1 cellular context compared by ENCODE assay signal in genomic region chr19:4060621-4061177, GRCh38.
TF ChIP-seq lines count a peak whose summit lies in the region.

No MANE protein-coding gene starts in this region.

TF ChIP-seq in HepG2, 621 proteins besides CTCF, POLR2A, EP300 and RAD21 (continued from another document):
- TF ChIP-seq DPF2 (CRISPR knock-in tag; IDR thresholded peaks at IDR 0.05; ENCODE audit: borderline replicate concordance, low read depth) (no peak), ZNF143 (CRISPR knock-in tag; IDR thresholded peaks at IDR 0.05) (peak; percentile 41; the same call in 1 of the 2 replicates), GLI4 (CRISPR knock-in tag; IDR thresholded peaks at IDR 0.05; ENCODE audit: borderline replicate concordance) (no peak), PCBP2 (optimal IDR thresholded peaks at IDR 0.05; ENCODE audit: low read depth, low read length, poor library complexity, severe bottlenecking) (no peak), GFI1 (CRISPR knock-in tag; IDR thresholded peaks at IDR 0.05; ENCODE audit: borderline replicate concordance) (no peak), NPAS2 (CRISPR knock-in tag; IDR thresholded peaks at IDR 0.05; ENCODE audit: borderline replicate concordance) (no peak), ZFP41 (CRISPR knock-in tag; IDR thresholded peaks at IDR 0.05; ENCODE audit: borderline replicate concordance) (no peak), FOSL1 (CRISPR knock-in tag; IDR thresholded peaks at IDR 0.05; ENCODE audit: borderline replicate concordance) (no peak), MTA3 (CRISPR knock-in tag; IDR thresholded peaks at IDR 0.05) (no peak), POLR2AphosphoS2 (IDR thresholded peaks at IDR 0.05; ENCODE audit: low read depth, low read length) (no peak), ZNF790 (CRISPR knock-in tag; IDR thresholded peaks at IDR 0.05; ENCODE audit: borderline replicate concordance) (no peak), ZNF589 (CRISPR knock-in tag; conservative IDR thresholded peaks at IDR 0.05) (no peak), ZFP82 (CRISPR knock-in tag; IDR thresholded peaks at IDR 0.05; ENCODE audit: borderline replicate concordance) (no peak), ZNF839 (CRISPR knock-in tag; IDR thresholded peaks at IDR 0.05; ENCODE audit: borderline replicate concordance) (0 out of 2 replicates have a peak, but pooled peaks have one; percentile 37), ZSCAN31 (CRISPR knock-in tag; IDR thresholded peaks at IDR 0.05; ENCODE audit: low read depth) (peak; percentile 49; the same call in 1 of the 2 replicates), REPIN1 (CRISPR knock-in tag; IDR thresholded peaks at IDR 0.05; ENCODE audit: borderline replicate concordance, low read depth) (no peak), ZNF777 (CRISPR knock-in tag; IDR thresholded peaks at IDR 0.05) (0 out of 2 replicates have a peak, but pooled peaks have one; percentile 26), MLX (CRISPR knock-in tag; IDR thresholded peaks at IDR 0.05) (no peak), NRL (CRISPR knock-in tag; IDR thresholded peaks at IDR 0.05; ENCODE audit: borderline replicate concordance) (peak; percentile 5; the same call in 1 of the 2 replicates), DZIP1 (CRISPR knock-in tag; IDR thresholded peaks at IDR 0.05) (no peak)
- TF ChIP-seq, protein P1, sequence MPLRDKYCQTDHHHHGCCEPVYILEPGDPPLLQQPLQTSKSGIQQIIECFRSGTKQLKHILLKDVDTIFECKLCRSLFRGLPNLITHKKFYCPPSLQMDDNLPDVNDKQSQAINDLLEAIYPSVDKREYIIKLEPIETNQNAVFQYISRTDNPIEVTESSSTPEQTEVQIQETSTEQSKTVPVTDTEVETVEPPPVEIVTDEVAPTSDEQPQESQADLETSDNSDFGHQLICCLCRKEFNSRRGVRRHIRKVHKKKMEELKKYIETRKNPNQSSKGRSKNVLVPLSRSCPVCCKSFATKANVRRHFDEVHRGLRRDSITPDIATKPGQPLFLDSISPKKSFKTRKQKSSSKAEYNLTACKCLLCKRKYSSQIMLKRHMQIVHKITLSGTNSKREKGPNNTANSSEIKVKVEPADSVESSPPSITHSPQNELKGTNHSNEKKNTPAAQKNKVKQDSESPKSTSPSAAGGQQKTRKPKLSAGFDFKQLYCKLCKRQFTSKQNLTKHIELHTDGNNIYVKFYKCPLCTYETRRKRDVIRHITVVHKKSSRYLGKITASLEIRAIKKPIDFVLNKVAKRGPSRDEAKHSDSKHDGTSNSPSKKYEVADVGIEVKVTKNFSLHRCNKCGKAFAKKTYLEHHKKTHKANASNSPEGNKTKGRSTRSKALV (CRISPR knock-in tag; IDR thresholded peaks at IDR 0.05) = no peak
